ENCODE assay signal across 12 cellular contexts in the genomic region with DNA sequence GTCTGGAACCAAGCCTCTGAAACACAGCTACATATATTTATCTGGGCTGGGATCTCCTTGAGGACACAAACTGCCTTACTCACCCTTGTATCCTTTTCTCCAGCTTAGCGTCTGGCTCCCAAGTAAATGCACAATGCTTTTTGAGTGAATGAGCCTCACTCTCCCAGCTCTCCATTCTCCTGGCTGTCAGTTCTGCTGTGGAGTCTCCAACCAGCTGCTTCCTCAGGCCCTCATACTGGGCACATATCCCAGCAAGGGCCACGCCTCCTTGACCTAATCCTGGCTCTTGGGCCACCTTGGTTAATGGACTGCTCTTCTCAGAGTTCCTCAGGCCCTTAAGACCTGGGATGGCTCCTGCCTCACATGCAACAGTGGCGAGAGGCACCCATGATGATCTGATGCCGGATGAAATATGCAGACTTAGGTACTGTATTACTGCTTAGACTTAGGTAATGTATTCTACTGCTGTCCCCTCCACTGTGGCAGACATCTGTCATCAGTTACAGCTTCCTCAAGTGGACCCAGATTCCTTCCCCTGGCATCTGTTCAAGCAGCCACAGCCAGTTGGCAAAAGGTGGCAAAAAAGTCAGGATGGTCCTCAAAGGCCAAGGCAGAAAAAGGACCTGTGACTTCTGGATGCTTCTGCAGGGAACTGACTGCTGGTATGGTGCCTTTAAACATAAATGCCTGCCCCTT. TPM values are rescaled to one million over a fixed set of nuclear protein-coding genes. Genes with fewer than 3 reads are reported as not detected.
DNase-seq lines count a peak whose midpoint lies in the region; ATAC-seq, FAIRE-seq and TF ChIP-seq lines count a peak whose summit lies in the region.
"Had no signal": no experiment of that assay in that cellular context is flagged by ENCODE, and none has a peak within 500 bp of the region (broad histone marks: within the 10 kb centered on the region; RNA-seq: fewer than 3 reads in every experiment).

No MANE protein-coding gene starts in this region.

- no TSS peak for BruUV-seq in OCI-LY7 (replicated peaks; lab: Mats Ljungman, UMichigan)

- DNase-seq in A549 (ENCODE audit: low read depth in 1 of 2, low spot score in 1 of 2) = no peak
- DNase-seq in HK-2 (ENCODE audit: unreplicated experiment) = peak; percentile 51
- DNase-seq in right lobe of liver = no peak
- DNase-seq in OCI-LY7 (ENCODE audit: low spot score) = no peak
- DNase-seq in COLO668 (lab: John Stamatoyannopoulos, UW; ENCODE audit: unreplicated experiment) = no peak
- DNase-seq in NCI-H1092 treated with DMSO at 0.1 percent for 48 hours (lab: John Stamatoyannopoulos, UW) = no peak
- DNase-seq: CD4-positive, CD25-positive, alpha-beta regulatory T cell; KG1; stimulated activated CD4-positive, alpha-beta T cell treated with anti-CD3 and anti-CD28 coated beads, Interleukin-2, amount 100 ng/mL, for 48 hours had no signal

- TF ChIP-seq RAD21 in A549 (conservative IDR thresholded peaks at IDR 0.05 in 1 of 2, IDR thresholded peaks at IDR 0.05 in 1 of 2) = no peak

- 98% methylated on average over 4 of the region's 4 CpGs for WGBS in A549 (ENCODE audit: missing lambda C conversion rate)
- WGBS in right lobe of liver (ENCODE audit: insufficient coverage, low coverage, low lambda C conversion rate, missing lambda C conversion rate) = 71% methylated on average over 2 of the region's 4 CpGs

- ATAC-seq in A549 (peak; percentile 35 to 39), right lobe of liver (peak; percentile 49 to 65 (median 58)), HG03097 (IDR thresholded peaks at IDR 0.05; ENCODE audit: low FRiP score, unreplicated experiment) (no peak)

- no peaks in the 10 kb centered on the region for H3K9me2 ChIP-seq in OCI-LY7 (ENCODE audit: insufficient read depth, low read length)

- H3K9me3 ChIP-seq in A549 = no peaks in the 10 kb centered on the region
- no peaks in the 10 kb centered on the region for H3K9me3 ChIP-seq in right lobe of liver
- no peaks in the 10 kb centered on the region for H3K9me3 ChIP-seq in OCI-LY7 (ENCODE audit: low read length)

- H3K27ac ChIP-seq in A549 (no peak overlapping the region), right lobe of liver (no peak overlapping the region), OCI-LY7 (ENCODE audit: low read depth, low read length, poor library complexity, severe bottlenecking) (no peak overlapping the region)

- H3K4me2 ChIP-seq in A549 (no peak overlapping the region), OCI-LY7 (ENCODE audit: low read length) (no peak overlapping the region)

- POLR2A ChIA-PET in A549 (lab: Yijun Ruan, JAX) (interaction anchor here (0.6 kb wide), 2 partner anchors 70 to 1240 kb away, joined by 3 read pairs; no protein-coding TSS in a partner anchor), OCI-LY7 (lab: Charles Lee) (interaction anchor here (0.6 to 1.6 kb wide), 3 partner anchors 15 to 1039 kb away, joined by 3 to 7 read pairs (median 3); no protein-coding TSS in a partner anchor)

- 0 out of 2 replicates have a peak, but pooled peaks cover 7% of the 10 kb centered on the region for H4K20me1 ChIP-seq in OCI-LY7 (ENCODE audit: insufficient read depth, low read length)

- H3K36me3 ChIP-seq in right lobe of liver = peaks cover 0 to 46% (median 29%) of the 10 kb centered on the region in 4 donors
- H3K36me3 ChIP-seq in OCI-LY7 (ENCODE audit: insufficient read depth, low read length) = peaks cover 96% of the 10 kb centered on the region

- H3K79me2 ChIP-seq in OCI-LY7 (ENCODE audit: insufficient read depth, low read depth, low read length) = 0 out of 2 replicates have a peak, but pooled peaks cover 5% of the 10 kb centered on the region

- no peak overlapping the region for H2AFZ ChIP-seq in OCI-LY7 (ENCODE audit: low read length)

- intact Hi-C loops in right lobe of liver (cut with DNase I) = loop anchor here (10.0 kb wide), 1 partner anchor 84 kb away; no protein-coding TSS in a partner anchor
- intact Hi-C loops in OCI-LY7 (cut with micrococcal nuclease; ENCODE audit: unreplicated experiment) = no loop called here

- H3K4me3 Mint-ChIP-seq in brain = no peak overlapping the region
- H3K4me3 Mint-ChIP-seq: CD4-positive, CD25-positive, alpha-beta regulatory T cell had no signal

- H3K27me3 ChIP-seq in right lobe of liver = no peaks in the 10 kb centered on the region

- H3K9me3 Mint-ChIP-seq in brain = no peaks in the 10 kb centered on the region

- no peak for FAIRE-seq in A549 (lab: Jason Lieb, UNC)
- FAIRE-seq: RCC 7860 had no signal

- peaks cover 77% of the 10 kb centered on the region for H3K36me3 Mint-ChIP-seq in brain

- TF ChIP-seq EP300 in A549 (IDR thresholded peaks at IDR 0.05) = no peak

- CTCF ChIA-PET in A549 (lab: Yijun Ruan, JAX) = interaction anchor here (0.5 to 2.3 kb wide), 5 partner anchors 10 to 266 kb away, joined by 3 to 16 read pairs (median 5); a partner anchor contains a TSS
- CTCF ChIA-PET in OCI-LY7 (lab: Charles Lee; ENCODE audit: unreplicated experiment) = no interaction called here

- no peak overlapping the region for H3K4me3 ChIP-seq in A549
- H3K4me3 ChIP-seq in right lobe of liver = no peak overlapping the region
- no peak overlapping the region for H3K4me3 ChIP-seq in OCI-LY7 (ENCODE audit: low read depth, low read length, poor library complexity, severe bottlenecking)

- peak overlapping the region in 4 of 5 experiments; percentile 4 to 83 (median 68) for H3K27ac Mint-ChIP-seq in brain

- H3K4me1 ChIP-seq in A549 (no peaks in the 10 kb centered on the region), right lobe of liver (no peaks in the 10 kb centered on the region), OCI-LY7 (ENCODE audit: insufficient read depth, low read length, poor library complexity, severe bottlenecking) (no peaks in the 10 kb centered on the region)

- peaks cover 8% of the 10 kb centered on the region for H3K4me1 Mint-ChIP-seq in brain

- TF ChIP-seq CTCF in A549 (IDR thresholded peaks at IDR 0.05) (no peak), brain (conservative IDR thresholded peaks at IDR 0.05) (no peak), right lobe of liver (IDR thresholded peaks at IDR 0.05) (no peak), OCI-LY7 (conservative IDR thresholded peaks at IDR 0.05; ENCODE audit: low read length) (no peak)

- no peak for TF ChIP-seq POLR2A in A549 (IDR thresholded peaks at IDR 0.05; ENCODE audit: low read length)
- TF ChIP-seq POLR2A in right lobe of liver (IDR thresholded peaks at IDR 0.05) = no peak

- no peaks in the 10 kb centered on the region for H3K27me3 Mint-ChIP-seq in brain
- H3K27me3 Mint-ChIP-seq: CD4-positive, CD25-positive, alpha-beta regulatory T cell had no signal

TF ChIP-seq in A549, 52 proteins besides CTCF, POLR2A, EP300 and RAD21 (continues in another document):
- no peak for TF ChIP-seq EHF (CRISPR knock-in tag; IDR thresholded peaks at IDR 0.05)
- TF ChIP-seq GATA3 (IDR thresholded peaks at IDR 0.05; ENCODE audit: borderline replicate concordance) = no peak
- peak; percentile 26 to 34; a peak in 1 of 5 replicates for TF ChIP-seq JUN (IDR thresholded peaks at IDR 0.05)
- 0 out of 2 replicates have a peak, but pooled peaks have one; percentile 43 for TF ChIP-seq TFCP2L1 (CRISPR knock-in tag; IDR thresholded peaks at IDR 0.05)
- TF ChIP-seq TP53 (CRISPR knock-in tag; IDR thresholded peaks at IDR 0.05) = no peak
- no peak for TF ChIP-seq CEBPB (IDR thresholded peaks at IDR 0.05)
- TF ChIP-seq HOXA7 (CRISPR knock-in tag; IDR thresholded peaks at IDR 0.05) = peak; percentile 41; the same call in 1 of the 2 replicates
- no peak for TF ChIP-seq HEYL (CRISPR knock-in tag; IDR thresholded peaks at IDR 0.05)
- no peak for TF ChIP-seq PHF8 (IDR thresholded peaks at IDR 0.05; ENCODE audit: borderline replicate concordance, low read depth)

RNA-seq across cellular contexts. Expression of a gene that starts 16.5 kb away (rescaled TPM):
- 154 and 159 TPM in 2 replicates for polyA plus RNA-seq in A549 (2011; rRNA removed)
- 191 and 192 TPM in 2 replicates for polyA plus RNA-seq in A549 (2012; cell fraction: cytosol; rRNA removed)
- 203 and 229 TPM in 2 replicates for polyA plus RNA-seq in A549 (2012; cell fraction: nucleus; rRNA removed)
- polyA plus RNA-seq in A549 (2017; fragmentation: RNase III; extraction: RNeasy Plus Mini Kit Qiagen cat#74134 plus additional on column Dnase treatment) = 122 to 128 TPM (median 125 TPM) in 3 replicates
- 103 and 114 TPM in 2 replicates for polyA minus RNA-seq in A549 (2011; rRNA and poly(A)+ RNA removed)
- polyA plus RNA-seq in brain (ENCODE audit: insufficient read depth, low read depth, low replicate concordance) = 20.6 TPM
- total RNA-seq in right lobe of liver = 10 to 100 TPM in 2 of 6 experiments, 1 to 10 TPM in 4; 2.5 to 21.8 (median 8.5) TPM
- 30.0 and 49.1 TPM in 2 replicates for total RNA-seq in OCI-LY7 (2014; rRNA removed; shearing (Covaris generic))
- total RNA-seq in OCI-LY7 (2022) = 96.3 and 111 TPM in 2 replicates

RNA-seq across cellular contexts. Expression of a gene that starts 54.0 kb away (rescaled TPM):
- polyA plus RNA-seq in A549 (2011; rRNA removed) (35.9 and 38.9 TPM in 2 replicates), A549 (2017; fragmentation: RNase III; extraction: RNeasy Plus Mini Kit Qiagen cat#74134 plus additional on column Dnase treatment) (14.9 to 15.4 TPM (median 15.1 TPM) in 3 replicates), brain (ENCODE audit: insufficient read depth, low read depth, low replicate concordance) (22.2 TPM)
- 5.7 and 7.2 TPM in 2 replicates for polyA plus RNA-seq in A549 (2012; cell fraction: cytosol; rRNA removed)
- polyA plus RNA-seq in A549 (2012; cell fraction: nucleus; rRNA removed) = 7.5 and 12.1 TPM in 2 replicates
- polyA minus RNA-seq in A549 (2011; rRNA and poly(A)+ RNA removed) = 43.0 and 47.5 TPM in 2 replicates
- total RNA-seq in right lobe of liver (10 to 100 TPM in 5 of 6 experiments, 1 to 10 TPM in 1; 9.7 to 16.0 (median 12.9) TPM), OCI-LY7 (2022) (40.0 and 42.9 TPM in 2 replicates)
- total RNA-seq in OCI-LY7 (2014; rRNA removed; shearing (Covaris generic)) = 19.0 and 20.9 TPM in 2 replicates
